22 cellular contexts compared by ENCODE assay signal in the genomic region with DNA sequence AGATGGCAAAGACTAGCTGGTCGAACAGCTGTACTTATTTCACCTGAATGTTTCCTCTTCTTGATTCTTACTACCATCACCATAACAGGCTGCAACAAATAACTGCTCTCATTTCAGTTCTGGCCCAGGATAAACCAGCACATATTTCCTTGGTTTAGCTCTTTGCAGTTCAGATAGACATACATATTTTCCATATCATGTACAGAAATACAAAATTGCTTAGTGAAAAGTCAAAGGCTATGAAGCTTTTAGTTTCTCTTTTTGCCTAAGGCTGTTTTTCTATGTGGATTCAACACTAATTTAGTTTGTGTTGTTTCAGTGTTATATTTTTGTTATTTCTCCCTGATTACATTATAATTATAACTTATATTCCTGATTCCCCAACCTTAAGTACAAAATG.
A peak's percentile ranks its signal among the peaks of the same experiment; 100 is the strongest.
DNase-seq lines count a peak whose midpoint lies in the region; ATAC-seq and TF ChIP-seq lines count a peak whose summit lies in the region.
"Had no signal": no experiment of that assay in that cellular context is flagged by ENCODE, and none has a peak within 500 bp of the region (broad histone marks: within the 10 kb centered on the region; RNA-seq: fewer than 3 reads in every experiment).

No MANE protein-coding gene starts in this region.

- no peak overlapping the region for H2AK5ac ChIP-seq in trophoblast cell (ENCODE audit: low read length)

- H4K12ac ChIP-seq in trophoblast cell (ENCODE audit: low read depth, low read length), result no peak overlapping the region

- H3K79me1 ChIP-seq in trophoblast cell (ENCODE audit: low read length), result no peaks in the 10 kb centered on the region

- no peak overlapping the region for H4K8ac ChIP-seq in trophoblast cell (ENCODE audit: low read depth, low read length)

- H3K4me2 ChIP-seq in OCI-LY1 (ENCODE audit: low read length), result 0 out of 2 replicates have a peak overlapping the region, but pooled peaks have one; percentile 9
- no peak overlapping the region for H3K4me2 ChIP-seq in trophoblast cell (ENCODE audit: low read length)

- peak; percentile 16 for ATAC-seq in HG02610 (IDR thresholded peaks at IDR 0.05; ENCODE audit: unreplicated experiment)
- ATAC-seq: K562, T-cell had no signal

- H3F3A ChIP-seq in OCI-LY1 (ENCODE audit: insufficient read depth, low read length), result no peaks in the 10 kb centered on the region

- H3K27ac ChIP-seq in OCI-LY1 (ENCODE audit: low read depth, low read length, poor library complexity, severe bottlenecking), result peak overlapping the region; percentile 78
- H3K27ac ChIP-seq in trophoblast cell (ENCODE audit: low read depth, low read length), result no peak overlapping the region
- H3K27ac ChIP-seq: C4-2B, GM23248 had no signal

- H3K14ac ChIP-seq in trophoblast cell (ENCODE audit: low read length), result no peak overlapping the region

- H3K23ac ChIP-seq in trophoblast cell (ENCODE audit: low read length), result no peak overlapping the region

- H3K18ac ChIP-seq in trophoblast cell (ENCODE audit: low read length), result no peak overlapping the region

- H3K27me3 ChIP-seq in OCI-LY1 (ENCODE audit: insufficient read depth, low read length) (no peaks in the 10 kb centered on the region), trophoblast cell (ENCODE audit: insufficient read depth, low read length) (no peaks in the 10 kb centered on the region)
- H3K27me3 ChIP-seq: MG63 had no signal

- no peak overlapping the region for H2BK12ac ChIP-seq in trophoblast cell (ENCODE audit: low read length)

- no peaks in the 10 kb centered on the region for H3K36me3 ChIP-seq in OCI-LY1 (ENCODE audit: insufficient read depth, low read length)
- no peaks in the 10 kb centered on the region for H3K36me3 ChIP-seq in trophoblast cell (ENCODE audit: control insufficient read depth in 1 of 2, insufficient read depth in 2 of 2, low read length in 2 of 2)
- H3K36me3 ChIP-seq: MG63 had no signal

- H2AFZ ChIP-seq in OCI-LY1 (ENCODE audit: low read length) (no peak overlapping the region), trophoblast cell (ENCODE audit: insufficient read depth, low read length, poor library complexity) (no peak overlapping the region)
- H2AFZ ChIP-seq: GM23248 had no signal

- H3K79me2 ChIP-seq in OCI-LY1 (ENCODE audit: insufficient read depth, low read length) (no peaks in the 10 kb centered on the region), trophoblast cell (ENCODE audit: control insufficient read depth, insufficient read depth, low read length, poor library complexity) (no peaks in the 10 kb centered on the region)

- no peak overlapping the region for H4K91ac ChIP-seq in trophoblast cell (ENCODE audit: low read depth, low read length)

- DNase-seq in cerebellar cortex (ENCODE audit: low spot score) (peak; percentile 0), trophoblast cell (peak; percentile 13 to 67), NCI-H226 (no peak), NCI-H1930 (lab: John Stamatoyannopoulos, UW) (no peak)
- DNase-seq in activated effector memory CD4-positive, alpha-beta T cell treated with anti-CD3 and anti-CD28 coated beads, Interleukin-2, amount 50 U/mL, for 16 hours, result no peak
- DNase-seq: CD8-positive, alpha-beta memory T cell; DND-41; H7; MG63; NCI-H1048; NCI-H1417; NCI-H1694; NCI-H2081; NCI-H2227 treated with DMSO at 0.1 percent for 48 hours; NCI-H510A; NCI-H69; T-cell had no signal

- H3K4ac ChIP-seq in trophoblast cell (ENCODE audit: low read depth, low read length), result no peak overlapping the region

- H3K9me3 ChIP-seq in OCI-LY1 (ENCODE audit: low read length), result no peaks in the 10 kb centered on the region
- no peaks in the 10 kb centered on the region for H3K9me3 ChIP-seq in trophoblast cell (ENCODE audit: insufficient read depth, low read depth, low read length)
- H3K9me3 ChIP-seq: MG63 had no signal

- no peak overlapping the region for H3K4me3 ChIP-seq in OCI-LY1 (ENCODE audit: low read depth, low read length, poor library complexity, severe bottlenecking)
- H3K4me3 ChIP-seq in trophoblast cell (ENCODE audit: low read depth, low read length), result no peak overlapping the region
- H3K4me3 ChIP-seq: GM23248, K562, MG63 had no signal

- no peak overlapping the region for H2BK120ac ChIP-seq in trophoblast cell (ENCODE audit: insufficient read depth, low read length, poor library complexity)

- H3K9ac ChIP-seq in OCI-LY1 (ENCODE audit: low read length) (no peak overlapping the region), trophoblast cell (ENCODE audit: low read length) (no peak overlapping the region)
- H3K9ac ChIP-seq: GM23248 had no signal

- H3K4me1 ChIP-seq in OCI-LY1 (ENCODE audit: insufficient read depth, low read length, severe bottlenecking), result peaks cover 38% of the 10 kb centered on the region
- peaks cover 3 to 4% of the 10 kb centered on the region in 2 experiments for H3K4me1 ChIP-seq in trophoblast cell (ENCODE audit: control insufficient read depth in 1 of 2, insufficient read depth in 2 of 2, low read length in 2 of 2)

- WGBS in trophoblast cell (ENCODE audit: extremely low coverage, insufficient coverage, insufficient read length), result no CpG with 5 or more reads among the region's 1 CpG

- H4K20me1 ChIP-seq in OCI-LY1 (ENCODE audit: insufficient read depth, low read length), result no peaks in the 10 kb centered on the region

- TF ChIP-seq CTCF in OCI-LY1 (IDR thresholded peaks at IDR 0.05; ENCODE audit: low read length), result no peak

- no peaks in the 10 kb centered on the region for H3K9me2 ChIP-seq in OCI-LY1 (ENCODE audit: low read depth, low read length)

- H2BK5ac ChIP-seq in trophoblast cell (ENCODE audit: low read depth, low read length, poor library complexity), result no peak overlapping the region

Comparison
In these comparisons a context has a peak if more than half of its experiments do, and no peak if none do; other contexts are left out.
1. DNase-seq: peak in cerebellar cortex (single experiment) and trophoblast cell (2 of 2); none in activated effector memory CD4-positive, alpha-beta T cell treated with anti-CD3 and anti-CD28 coated beads, Interleukin-2, amount 50 U/mL, for 16 hours (single experiment), NCI-H226 (single experiment) and NCI-H1930 (0 of 2).